In genomic region chr19:2667349-2667748, GRCh38 we compare ENCODE assay signal across 1 cellular context. TPM values are rescaled to one million over a fixed set of nuclear protein-coding genes. Genes with fewer than 3 reads are reported as not detected.
"Had no signal": no experiment of that assay in that cellular context is flagged by ENCODE, and none has a peak within 500 bp of the region (broad histone marks: within the 10 kb centered on the region; RNA-seq: fewer than 3 reads in every experiment).

No MANE protein-coding gene starts in this region.

RNA-seq across cellular contexts. Expression of gene DIRAS1, which starts 53.8 kb away (rescaled TPM):
- total RNA-seq: T-helper 1 cell treated with Interleukin-12 subunit alpha and Interleukin-12 subunit beta and Interleukin-4 antibody, amounts not matched to agents 30 ng/mL and 1 ng/mL, for 36 hours had no signal
